ENCODE assay signal across 2 cellular contexts in the genomic region with DNA sequence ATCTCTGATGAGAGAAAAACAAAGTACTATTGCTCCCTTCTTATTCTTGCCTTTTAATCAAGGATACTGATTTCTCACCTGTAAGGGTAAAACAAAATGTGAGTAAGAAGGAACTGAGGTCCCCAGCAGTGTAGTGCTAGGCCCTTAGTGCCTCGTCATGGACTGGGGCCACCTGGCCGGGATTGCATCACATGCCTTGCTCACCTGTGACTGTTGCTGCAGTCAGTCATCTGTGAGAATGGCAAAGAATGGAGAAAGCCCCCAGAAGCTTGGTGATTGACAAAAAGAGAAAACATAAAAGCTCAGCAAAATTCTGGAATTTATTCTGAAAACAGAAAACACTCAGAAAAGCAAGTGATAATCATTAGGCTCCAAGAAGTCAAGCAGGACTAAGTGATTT.
TF ChIP-seq lines count a peak whose summit lies in the region.

No MANE protein-coding gene starts in this region.

TF ChIP-seq in K562, 482 proteins besides CTCF, POLR2A, EP300 and RAD21 (continued from another document):
- TF ChIP-seq ZNF316 (IDR thresholded peaks at IDR 0.05), result 0 out of 2 replicates have a peak, but pooled peaks have one; percentile 11
TF ChIP-seq in K562: peak in this region for 1.

TF ChIP-seq in SK-N-SH treated with all-trans-retinoic acid at 6 μM for 48 hours, 23 proteins besides CTCF, POLR2A, EP300 and RAD21:
- TF ChIP-seq, protein P1, sequence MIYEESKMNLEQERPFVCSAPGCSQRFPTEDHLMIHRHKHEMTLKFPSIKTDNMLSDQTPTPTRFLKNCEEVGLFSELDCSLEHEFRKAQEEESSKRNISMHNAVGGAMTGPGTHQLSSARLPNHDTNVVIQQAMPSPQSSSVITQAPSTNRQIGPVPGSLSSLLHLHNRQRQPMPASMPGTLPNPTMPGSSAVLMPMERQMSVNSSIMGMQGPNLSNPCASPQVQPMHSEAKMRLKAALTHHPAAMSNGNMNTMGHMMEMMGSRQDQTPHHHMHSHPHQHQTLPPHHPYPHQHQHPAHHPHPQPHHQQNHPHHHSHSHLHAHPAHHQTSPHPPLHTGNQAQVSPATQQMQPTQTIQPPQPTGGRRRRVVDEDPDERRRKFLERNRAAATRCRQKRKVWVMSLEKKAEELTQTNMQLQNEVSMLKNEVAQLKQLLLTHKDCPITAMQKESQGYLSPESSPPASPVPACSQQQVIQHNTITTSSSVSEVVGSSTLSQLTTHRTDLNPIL (CRISPR knock-in tag; IDR thresholded peaks at IDR 0.05; ENCODE audit: low read depth), result no peak
- TF ChIP-seq BACH2 (CRISPR knock-in tag; IDR thresholded peaks at IDR 0.05; ENCODE audit: borderline replicate concordance) (no peak), GLIS3 (CRISPR knock-in tag; IDR thresholded peaks at IDR 0.05) (no peak), ZFP3 (CRISPR knock-in tag; IDR thresholded peaks at IDR 0.05) (no peak), ZC3H10 (CRISPR knock-in tag; IDR thresholded peaks at IDR 0.05) (no peak), RARB (CRISPR knock-in tag; IDR thresholded peaks at IDR 0.05) (no peak), ZFP30 (CRISPR knock-in tag; IDR thresholded peaks at IDR 0.05) (no peak), ISL1 (CRISPR knock-in tag; IDR thresholded peaks at IDR 0.05) (no peak)
- TF ChIP-seq, protein P2, sequence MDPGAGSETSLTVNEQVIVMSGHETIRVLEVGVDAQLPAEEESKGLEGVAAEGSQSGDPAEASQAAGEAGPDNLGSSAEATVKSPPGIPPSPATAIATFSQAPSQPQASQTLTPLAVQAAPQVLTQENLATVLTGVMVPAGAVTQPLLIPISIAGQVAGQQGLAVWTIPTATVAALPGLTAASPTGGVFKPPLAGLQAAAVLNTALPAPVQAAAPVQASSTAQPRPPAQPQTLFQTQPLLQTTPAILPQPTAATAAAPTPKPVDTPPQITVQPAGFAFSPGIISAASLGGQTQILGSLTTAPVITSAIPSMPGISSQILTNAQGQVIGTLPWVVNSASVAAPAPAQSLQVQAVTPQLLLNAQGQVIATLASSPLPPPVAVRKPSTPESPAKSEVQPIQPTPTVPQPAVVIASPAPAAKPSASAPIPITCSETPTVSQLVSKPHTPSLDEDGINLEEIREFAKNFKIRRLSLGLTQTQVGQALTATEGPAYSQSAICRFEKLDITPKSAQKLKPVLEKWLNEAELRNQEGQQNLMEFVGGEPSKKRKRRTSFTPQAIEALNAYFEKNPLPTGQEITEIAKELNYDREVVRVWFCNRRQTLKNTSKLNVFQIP (CRISPR knock-in tag; IDR thresholded peaks at IDR 0.05; ENCODE audit: borderline replicate concordance, low read depth), result no peak
- TF ChIP-seq, protein P3, sequence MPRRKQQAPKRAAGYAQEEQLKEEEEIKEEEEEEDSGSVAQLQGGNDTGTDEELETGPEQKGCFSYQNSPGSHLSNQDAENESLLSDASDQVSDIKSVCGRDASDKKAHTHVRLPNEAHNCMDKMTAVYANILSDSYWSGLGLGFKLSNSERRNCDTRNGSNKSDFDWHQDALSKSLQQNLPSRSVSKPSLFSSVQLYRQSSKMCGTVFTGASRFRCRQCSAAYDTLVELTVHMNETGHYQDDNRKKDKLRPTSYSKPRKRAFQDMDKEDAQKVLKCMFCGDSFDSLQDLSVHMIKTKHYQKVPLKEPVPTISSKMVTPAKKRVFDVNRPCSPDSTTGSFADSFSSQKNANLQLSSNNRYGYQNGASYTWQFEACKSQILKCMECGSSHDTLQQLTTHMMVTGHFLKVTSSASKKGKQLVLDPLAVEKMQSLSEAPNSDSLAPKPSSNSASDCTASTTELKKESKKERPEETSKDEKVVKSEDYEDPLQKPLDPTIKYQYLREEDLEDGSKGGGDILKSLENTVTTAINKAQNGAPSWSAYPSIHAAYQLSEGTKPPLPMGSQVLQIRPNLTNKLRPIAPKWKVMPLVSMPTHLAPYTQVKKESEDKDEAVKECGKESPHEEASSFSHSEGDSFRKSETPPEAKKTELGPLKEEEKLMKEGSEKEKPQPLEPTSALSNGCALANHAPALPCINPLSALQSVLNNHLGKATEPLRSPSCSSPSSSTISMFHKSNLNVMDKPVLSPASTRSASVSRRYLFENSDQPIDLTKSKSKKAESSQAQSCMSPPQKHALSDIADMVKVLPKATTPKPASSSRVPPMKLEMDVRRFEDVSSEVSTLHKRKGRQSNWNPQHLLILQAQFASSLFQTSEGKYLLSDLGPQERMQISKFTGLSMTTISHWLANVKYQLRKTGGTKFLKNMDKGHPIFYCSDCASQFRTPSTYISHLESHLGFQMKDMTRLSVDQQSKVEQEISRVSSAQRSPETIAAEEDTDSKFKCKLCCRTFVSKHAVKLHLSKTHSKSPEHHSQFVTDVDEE (CRISPR knock-in tag; IDR thresholded peaks at IDR 0.05), result no peak
- TF ChIP-seq, protein P4, sequence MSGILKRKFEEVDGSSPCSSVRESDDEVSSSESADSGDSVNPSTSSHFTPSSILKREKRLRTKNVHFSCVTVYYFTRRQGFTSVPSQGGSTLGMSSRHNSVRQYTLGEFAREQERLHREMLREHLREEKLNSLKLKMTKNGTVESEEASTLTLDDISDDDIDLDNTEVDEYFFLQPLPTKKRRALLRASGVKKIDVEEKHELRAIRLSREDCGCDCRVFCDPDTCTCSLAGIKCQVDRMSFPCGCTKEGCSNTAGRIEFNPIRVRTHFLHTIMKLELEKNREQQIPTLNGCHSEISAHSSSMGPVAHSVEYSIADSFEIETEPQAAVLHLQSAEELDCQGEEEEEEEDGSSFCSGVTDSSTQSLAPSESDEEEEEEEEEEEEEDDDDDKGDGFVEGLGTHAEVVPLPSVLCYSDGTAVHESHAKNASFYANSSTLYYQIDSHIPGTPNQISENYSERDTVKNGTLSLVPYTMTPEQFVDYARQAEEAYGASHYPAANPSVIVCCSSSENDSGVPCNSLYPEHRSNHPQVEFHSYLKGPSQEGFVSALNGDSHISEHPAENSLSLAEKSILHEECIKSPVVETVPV (CRISPR knock-in tag; IDR thresholded peaks at IDR 0.05), result no peak
